Comparison of ENCODE assay signal across 10 cellular contexts in genomic region chr4:184476660-184477059, GRCh38. TPM values are rescaled to one million over a fixed set of nuclear protein-coding genes. Genes with fewer than 3 reads are reported as not detected.
DNase-seq lines count a peak whose midpoint lies in the region; ATAC-seq and TF ChIP-seq lines count a peak whose summit lies in the region.
"Had no signal": no experiment of that assay in that cellular context is flagged by ENCODE, and none has a peak within 500 bp of the region (broad histone marks: within the 10 kb centered on the region; RNA-seq: fewer than 3 reads in every experiment).

No MANE protein-coding gene starts in this region.

- peak overlapping the region; percentile 88 for H3K4me3 Mint-ChIP-seq in Calu3 (ENCODE audit: low read depth, unreplicated experiment)

- ATAC-seq in HG03108 (IDR thresholded peaks at IDR 0.05; ENCODE audit: unreplicated experiment) (no peak), mucosa of descending colon (no peak), aorta (ENCODE audit: low FRiP score) (no peak)

- no TSS peak for BruUV-seq in Calu3 (replicated peaks; lab: Mats Ljungman, UMichigan)

- H3K27ac Mint-ChIP-seq in Calu3 (ENCODE audit: unreplicated experiment), result no peak overlapping the region

- no peaks in the 10 kb centered on the region for H3K9me3 ChIP-seq in sigmoid colon
- no peaks in the 10 kb centered on the region for H3K9me3 ChIP-seq in mucosa of descending colon
- H3K9me3 ChIP-seq in aorta (ENCODE audit: control insufficient read depth, low read length), result no peaks in the 10 kb centered on the region

- H3K27ac ChIP-seq in coronary artery (no peak overlapping the region), sigmoid colon (peak overlapping the region in 3 of 4 donors; percentile 93 to 99 (median 97)), aorta (ENCODE audit: low read depth in 1 of 2, low read length in 2 of 2) (no peak overlapping the region)
- H3K27ac ChIP-seq: PC-9 had no signal

- peaks cover 39% of the 10 kb centered on the region for H3K36me3 Mint-ChIP-seq in Calu3 (ENCODE audit: insufficient read depth, unreplicated experiment)

- TF ChIP-seq CTCF in Calu3 (IDR thresholded peaks at IDR 0.05; ENCODE audit: unreplicated experiment) (no peak), coronary artery (IDR thresholded peaks at IDR 0.05) (no peak), sigmoid colon (IDR thresholded peaks at IDR 0.05) (no peak), mucosa of descending colon (IDR thresholded peaks at IDR 0.05) (no peak)

- H3K36me3 ChIP-seq in sigmoid colon (no peaks in the 10 kb centered on the region), mucosa of descending colon (ENCODE audit: low read depth) (peaks cover 4% of the 10 kb centered on the region), aorta (ENCODE audit: control insufficient read depth in 1 of 2, insufficient read depth in 2 of 2, low read length in 1 of 2) (no peaks in the 10 kb centered on the region)

- no peaks in the 10 kb centered on the region for H3K27me3 ChIP-seq in sigmoid colon
- no peaks in the 10 kb centered on the region for H3K27me3 ChIP-seq in aorta (ENCODE audit: control insufficient read depth in 1 of 2, insufficient read depth in 2 of 2, low read length in 1 of 2)

- TF ChIP-seq EP300 in sigmoid colon (IDR thresholded peaks at IDR 0.05), result no peak

- intact Hi-C loops in Calu3 (cut with micrococcal nuclease; ENCODE audit: unreplicated experiment), result no loop called here
- intact Hi-C loops in sigmoid colon (cut with DNase I), result loop anchor here (5.0 to 10.0 kb wide), 2 partner anchors 214 to 972 kb away; partner anchors contain the start of gene ING2
- intact Hi-C loops in mucosa of descending colon (cut with DNase I, micrococcal nuclease), result loop anchor here (5.0 to 10.0 kb wide), 2 partner anchors 56 to 58 kb away; no protein-coding TSS in a partner anchor
- intact Hi-C loops in aorta (cut with DNase I), result loop anchor here (5.0 to 10.0 kb wide), 2 partner anchors 189 to 212 kb away; no protein-coding TSS in a partner anchor

- DNase-seq in Calu3 (no peak), coronary artery (ENCODE audit: low spot score) (no peak), sigmoid colon (no peak), HT-29 (ENCODE audit: low spot score) (no peak), mucosa of descending colon (no peak), aorta (no peak)
- DNase-seq in activated CD4-positive, alpha-beta T cell treated with anti-CD3 and anti-CD28 coated beads for 4 hours, result peak; percentile 12 to 13
- DNase-seq: glutamatergic neuron, PC-9 had no signal

- H3K4me3 ChIP-seq in coronary artery (peak overlapping the region; percentile 5), sigmoid colon (no peak overlapping the region), mucosa of descending colon (no peak overlapping the region), aorta (ENCODE audit: low read length in 2 of 2) (no peak overlapping the region)
- H3K4me3 ChIP-seq: PC-9 had no signal

- H3K4me1 ChIP-seq in sigmoid colon (peaks cover 0 to 27% (median 23%) of the 10 kb centered on the region in 4 donors), mucosa of descending colon (ENCODE audit: low read depth) (peaks cover 5% of the 10 kb centered on the region), aorta (ENCODE audit: control insufficient read depth in 1 of 2, insufficient read depth in 2 of 2, low read length in 2 of 2) (no peaks in the 10 kb centered on the region)

- peaks cover 15% of the 10 kb centered on the region for H3K4me1 Mint-ChIP-seq in Calu3 (ENCODE audit: low read depth, unreplicated experiment)

- H3K27me3 Mint-ChIP-seq in Calu3 (ENCODE audit: unreplicated experiment), result no peaks in the 10 kb centered on the region

- H3K9me3 Mint-ChIP-seq in Calu3 (ENCODE audit: low read depth, unreplicated experiment), result no peaks in the 10 kb centered on the region

- 68 to 70% methylated on average over 7 of the region's 7 CpGs for WGBS in sigmoid colon, 2 donors
- WGBS in aorta, 2 donors, result 77 to 91% methylated on average over 7 of the region's 7 CpGs

- no peak for TF ChIP-seq POLR2A in sigmoid colon (IDR thresholded peaks at IDR 0.05)

- CTCF ChIA-PET in Calu3 (lab: Charles Lee), result no interaction called here

RNA-seq across cellular contexts. Expression of gene IRF2, which starts 2.3 kb away (rescaled TPM):
- total RNA-seq in Calu3 (2022), result 27.3 and 28.2 TPM in 2 replicates
- total RNA-seq in sigmoid colon, result 10 to 100 TPM; 29.3 to 39.7 (median 31.3) TPM
- polyA plus RNA-seq in sigmoid colon, result 10 to 100 TPM; 27.6 to 41.8 (median 35.4) TPM
- 6.6 and 9.2 TPM in 2 replicates for total RNA-seq in HT-29 (2014; rRNA removed; shearing (Covaris generic))
- 10 to 100 TPM; 39.3 to 59.8 (median 53.5) TPM for total RNA-seq in mucosa of descending colon
- total RNA-seq in aorta, result 10 to 100 TPM; 37.1 to 49.4 TPM
- polyA plus RNA-seq in aorta, result 10 to 100 TPM; 14.1 to 17.7 TPM

Comparison
In these comparisons a context has a peak if more than half of its experiments do, and no peak if none do; other contexts are left out.
1. DNase-seq: peak in activated CD4-positive, alpha-beta T cell treated with anti-CD3 and anti-CD28 coated beads for 4 hours (2 of 2); none in Calu3 (single experiment), coronary artery (single experiment), sigmoid colon (single experiment), HT-29 (single experiment), mucosa of descending colon (0 of 3) and aorta (0 of 2).
2. H3K27ac ChIP-seq: peak in sigmoid colon (3 of 4); none in coronary artery (0 of 2) and aorta (0 of 2).